In genomic region chr22:38214248-38215056, GRCh38 we compare ENCODE assay signal across 8 cellular contexts. TPM values are rescaled to one million over a fixed set of nuclear protein-coding genes. Genes with fewer than 3 reads are reported as not detected.
DNase-seq lines count a peak whose midpoint lies in the region; ATAC-seq, FAIRE-seq and TF ChIP-seq lines count a peak whose summit lies in the region.

No MANE protein-coding gene starts in this region.

- H3K4me1 ChIP-seq in A549 (peaks cover 22% of the 10 kb centered on the region), HCT116 (ENCODE audit: control insufficient read depth in 1 of 2, insufficient read depth in 2 of 2, low read length in 2 of 2) (peaks cover 22 to 50% of the 10 kb centered on the region in 2 experiments), lower lobe of right lung (peaks cover 52% of the 10 kb centered on the region)

- TF ChIP-seq EP300 in A549 (IDR thresholded peaks at IDR 0.05), result no peak

- H2AFZ ChIP-seq in HCT116 (ENCODE audit: low read depth, low read length, poor library complexity, severe bottlenecking), result no peak overlapping the region

- H3K4me3 ChIP-seq in A549, result no peak overlapping the region
- no peak overlapping the region for H3K4me3 ChIP-seq in HCT116 (replicated peaks in 1 of 2; ENCODE audit: low read depth in 1 of 2, low read length in 2 of 2)
- peak overlapping the region; percentile 40 for H3K4me3 ChIP-seq in lower lobe of right lung

- WGBS in A549 (ENCODE audit: missing lambda C conversion rate), result 92% methylated on average over 64 of the region's 85 CpGs

- H3K9me3 ChIP-seq in A549, result no peaks in the 10 kb centered on the region
- no peaks in the 10 kb centered on the region for H3K9me3 ChIP-seq in HCT116 (ENCODE audit: control insufficient read depth in 1 of 2, insufficient read depth in 1 of 2, low read depth in 1 of 2, low read length in 2 of 2)
- no peaks in the 10 kb centered on the region for H3K9me3 ChIP-seq in lower lobe of right lung

- H3K9me2 ChIP-seq in HCT116 (ENCODE audit: insufficient read depth), result no peaks in the 10 kb centered on the region

- TF ChIP-seq POLR2A in A549 (IDR thresholded peaks at IDR 0.05; ENCODE audit: low read length) (no peak), HCT116 (IDR thresholded peaks at IDR 0.05; ENCODE audit: borderline replicate concordance, extremely low read depth, insufficient read depth, insufficient read length) (no peak)

- peaks cover 0 to 13% of the 10 kb centered on the region in 2 experiments; a peak in 2 of 4 replicates for H3K36me3 ChIP-seq in HCT116 (ENCODE audit: control insufficient read depth in 1 of 2, insufficient read depth in 2 of 2, low read length in 2 of 2)
- H3K36me3 ChIP-seq in lower lobe of right lung, result no peaks in the 10 kb centered on the region

- H3K9ac ChIP-seq in HCT116 (ENCODE audit: low read length), result no peak overlapping the region

- no peaks in the 10 kb centered on the region for H4K20me1 ChIP-seq in HCT116 (ENCODE audit: insufficient read depth)

- no peak for TF ChIP-seq CTCF in A549 (IDR thresholded peaks at IDR 0.05)
- TF ChIP-seq CTCF in HCT116 (IDR thresholded peaks at IDR 0.05 in 2 of 3, conservative IDR thresholded peaks at IDR 0.05 in 1 of 3; ENCODE audit: borderline replicate concordance in 1 of 3, insufficient read depth in 1 of 3, low read depth in 2 of 3, low read length in 2 of 3), result no peak
- no peak for TF ChIP-seq CTCF in lower lobe of right lung (IDR thresholded peaks at IDR 0.05)

- CTCF ChIA-PET in A549 (lab: Yijun Ruan, JAX) (interaction anchor here (0.8 to 2.1 kb wide), 2 partner anchors 12 to 163 kb away, joined by 3 to 4 read pairs; partner anchors contain the start of gene MAFF), HCT116 (lab: Charles Lee) (no interaction called here)

- DNase-seq in A549 (ENCODE audit: low read depth in 1 of 2, low spot score in 1 of 2), result no peak
- DNase-seq in HCT116 (ENCODE audit: low read depth, low spot score), result no peak
- peak; percentile 61 for DNase-seq in activated CD4-positive, alpha-beta T cell treated with anti-CD3 and anti-CD28 coated beads for 1 hour
- DNase-seq in lower lobe of right lung, result peak; percentile 83
- peak; percentile 25 to 48 for DNase-seq in stimulated activated CD8-positive, alpha-beta memory T cell treated with anti-CD3 and anti-CD28 coated beads, Interleukin-2, amount 100 ng/mL, for 1 hour (ENCODE audit: low read depth in 2 of 2)
- no peak for DNase-seq in NCI-H748 (lab: John Stamatoyannopoulos, UW; ENCODE audit: unreplicated experiment)
- no peak for DNase-seq in G401 (ENCODE audit: low spot score)

- intact Hi-C loops in HCT116 (cut with micrococcal nuclease), result loop anchor here (5.0 kb wide), 1 partner anchor 103 kb away; the partner anchor contains the start of gene CSNK1E
- intact Hi-C loops in lower lobe of right lung (cut with DNase I), result no loop called here

- ATAC-seq in A549 (peak; percentile 11 to 25; a peak in 1 of 6 replicates), HCT116 (peak; percentile 66), lower lobe of right lung (peak; percentile 63 to 75)

- H3K79me2 ChIP-seq in HCT116 (ENCODE audit: insufficient read depth, low read length), result peaks cover 37% of the 10 kb centered on the region

- TF ChIP-seq RAD21 in A549 (conservative IDR thresholded peaks at IDR 0.05 in 1 of 2, IDR thresholded peaks at IDR 0.05 in 1 of 2) (no peak), HCT116 (IDR thresholded peaks at IDR 0.05; ENCODE audit: low read depth) (no peak)

- RAD21 ChIA-PET in HCT116 (lab: Charles Lee; ENCODE audit: low non-redundant PET in 1 of 2, low total read pairs in 2 of 2, uncharacterized antibody in 2 of 2, unreplicated experiment in 2 of 2), result interaction anchor here in 1 of 2 experiments (0.6 to 1.3 kb wide), 2 partner anchors 22 to 116 kb away, joined by 3 read pairs; no protein-coding TSS in a partner anchor

- POLR2A ChIA-PET in A549 (lab: Yijun Ruan, JAX) (no interaction called here), HCT116 (lab: Charles Lee) (interaction anchor here (1.3 kb wide), 1 partner anchor 13 kb away, joined by 4 read pairs; the partner anchor contains the start of gene MAFF)

- FAIRE-seq in A549 (lab: Jason Lieb, UNC), result no peak

- H3K27ac ChIP-seq in A549 (no peak overlapping the region), HCT116 (ENCODE audit: low read depth, low read length) (no peak overlapping the region; the same call in 1 of the 2 replicates), cingulate gyrus (ENCODE audit: low read depth, low read length) (peak overlapping the region; percentile 54), lower lobe of right lung (peak overlapping the region; percentile 67)

- no TSS peak for BruUV-seq in HCT116 (replicated peaks; lab: Mats Ljungman, UMichigan)

- in situ Hi-C loops in G401 (cut with HindIII; ENCODE audit: low sequenced_read_pairs), result no loop called here

- H3K27me3 ChIP-seq in HCT116 (ENCODE audit: insufficient read depth, low read length) (no peaks in the 10 kb centered on the region), lower lobe of right lung (ENCODE audit: low read depth) (no peaks in the 10 kb centered on the region)

- H3K4me2 ChIP-seq in A549, result no peak overlapping the region
- no peak overlapping the region for H3K4me2 ChIP-seq in HCT116 (ENCODE audit: low read length)

TF ChIP-seq in A549, 52 proteins besides CTCF, POLR2A, EP300 and RAD21 (continues in another document):
- TF ChIP-seq ESRRA (IDR thresholded peaks at IDR 0.05; ENCODE audit: borderline replicate concordance, low read length), result no peak
- no peak for TF ChIP-seq FOXS1 (CRISPR knock-in tag; IDR thresholded peaks at IDR 0.05)
- TF ChIP-seq, protein P1, sequence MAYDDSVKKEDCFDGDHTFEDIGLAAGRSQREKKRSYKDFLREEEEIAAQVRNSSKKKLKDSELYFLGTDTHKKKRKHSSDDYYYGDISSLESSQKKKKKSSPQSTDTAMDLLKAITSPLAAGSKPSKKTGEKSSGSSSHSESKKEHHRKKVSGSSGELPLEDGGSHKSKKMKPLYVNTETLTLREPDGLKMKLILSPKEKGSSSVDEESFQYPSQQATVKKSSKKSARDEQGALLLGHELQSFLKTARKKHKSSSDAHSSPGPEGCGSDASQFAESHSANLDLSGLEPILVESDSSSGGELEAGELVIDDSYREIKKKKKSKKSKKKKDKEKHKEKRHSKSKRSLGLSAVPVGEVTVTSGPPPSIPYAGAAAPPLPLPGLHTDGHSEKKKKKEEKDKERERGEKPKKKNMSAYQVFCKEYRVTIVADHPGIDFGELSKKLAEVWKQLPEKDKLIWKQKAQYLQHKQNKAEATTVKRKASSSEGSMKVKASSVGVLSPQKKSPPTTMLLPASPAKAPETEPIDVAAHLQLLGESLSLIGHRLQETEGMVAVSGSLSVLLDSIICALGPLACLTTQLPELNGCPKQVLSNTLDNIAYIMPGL (CRISPR knock-in tag; IDR thresholded peaks at IDR 0.05; ENCODE audit: borderline replicate concordance), result no peak
- no peak for TF ChIP-seq HEYL (CRISPR knock-in tag; IDR thresholded peaks at IDR 0.05)
- TF ChIP-seq NR3C1 (IDR thresholded peaks at IDR 0.05), result no peak

TF ChIP-seq in HCT116, 20 proteins besides CTCF, POLR2A, EP300 and RAD21:
- TF ChIP-seq SP1 (IDR thresholded peaks at IDR 0.05; ENCODE audit: low read depth) (no peak), YY1 (IDR thresholded peaks at IDR 0.05; ENCODE audit: extremely low read depth, insufficient replicate concordance, low read depth, low read length) (no peak), TCF7L2 (IDR thresholded peaks at IDR 0.05; ENCODE audit: borderline replicate concordance, extremely low read depth, insufficient read depth, insufficient read length) (no peak)

RNA-seq across cellular contexts. Expression of gene MAFF, which starts 12.7 kb away (rescaled TPM):
- polyA plus RNA-seq in A549 (2011; rRNA removed) (3.5 and 4.0 TPM in 2 replicates), A549 (2017; fragmentation: RNase III; extraction: RNeasy Plus Mini Kit Qiagen cat#74134 plus additional on column Dnase treatment) (3.1 to 3.9 TPM (median 3.2 TPM) in 3 replicates)
- polyA plus RNA-seq in A549 (2012; cell fraction: cytosol; rRNA removed), result 7.5 and 9.6 TPM in 2 replicates
- polyA plus RNA-seq in A549 (2012; cell fraction: nucleus; rRNA removed), result 16.8 and 17.1 TPM in 2 replicates
- polyA minus RNA-seq in A549 (2011; rRNA and poly(A)+ RNA removed), result 2.1 and 3.6 TPM in 2 replicates
- total RNA-seq in HCT116 (2021; ENCODE audit: unreplicated experiment) (26.0 TPM), lower lobe of right lung (41.3 TPM)
- polyA plus RNA-seq in HCT116 (2012), result 19.6 and 30.2 TPM in 2 replicates
- total RNA-seq in G401 (2014; rRNA removed; shearing (Covaris generic)), result 10.5 and 11.9 TPM in 2 replicates

RNA-seq across cellular contexts. Expression of gene PLA2G6, which starts 32.8 kb away (rescaled TPM):
- polyA plus RNA-seq in A549 (2011; rRNA removed), result 7.4 and 10.7 TPM in 2 replicates
- polyA plus RNA-seq in A549 (2012; cell fraction: cytosol; rRNA removed), result 6.2 and 9.3 TPM in 2 replicates
- polyA plus RNA-seq in A549 (2012; cell fraction: nucleus; rRNA removed), result 60.0 and 83.9 TPM in 2 replicates
- polyA plus RNA-seq in A549 (2017; fragmentation: RNase III; extraction: RNeasy Plus Mini Kit Qiagen cat#74134 plus additional on column Dnase treatment), result 5.5 to 7.8 TPM (median 7.6 TPM) in 3 replicates
- 16.1 and 26.2 TPM in 2 replicates for polyA minus RNA-seq in A549 (2011; rRNA and poly(A)+ RNA removed)
- total RNA-seq in HCT116 (2021; ENCODE audit: unreplicated experiment), result 36.0 TPM
- 24.8 and 27.6 TPM in 2 replicates for polyA plus RNA-seq in HCT116 (2012)
- total RNA-seq in lower lobe of right lung, result 60.8 TPM
- total RNA-seq in G401 (2014; rRNA removed; shearing (Covaris generic)), result 11.4 TPM in 2 replicates

RNA-seq across cellular contexts. Expression of gene TMEM184B, which starts 58.4 kb away (rescaled TPM):
- polyA plus RNA-seq in A549 (2011; rRNA removed) (22.2 and 22.7 TPM in 2 replicates), A549 (2017; fragmentation: RNase III; extraction: RNeasy Plus Mini Kit Qiagen cat#74134 plus additional on column Dnase treatment) (33.2 to 36.8 TPM (median 36.6 TPM) in 3 replicates)
- 29.0 and 43.9 TPM in 2 replicates for polyA plus RNA-seq in A549 (2012; cell fraction: cytosol; rRNA removed)
- 46.3 and 64.3 TPM in 2 replicates for polyA plus RNA-seq in A549 (2012; cell fraction: nucleus; rRNA removed)
- polyA minus RNA-seq in A549 (2011; rRNA and poly(A)+ RNA removed), result 20.2 and 32.7 TPM in 2 replicates
- total RNA-seq in HCT116 (2021; ENCODE audit: unreplicated experiment) (66.0 TPM), lower lobe of right lung (77.7 TPM)
- polyA plus RNA-seq in HCT116 (2012), result 51.2 and 55.1 TPM in 2 replicates
- 16.2 and 20.5 TPM in 2 replicates for total RNA-seq in G401 (2014; rRNA removed; shearing (Covaris generic))

Comparison
In these comparisons a context has a peak if more than half of its experiments do, and no peak if none do; other contexts are left out.
1. ATAC-seq: peak in every context shown above with its lines; median percentile 69 in lower lobe of right lung; 66 in HCT116; 18 in A549.
2. DNase-seq: peak in activated CD4-positive, alpha-beta T cell treated with anti-CD3 and anti-CD28 coated beads for 1 hour (single experiment), lower lobe of right lung (single experiment) and stimulated activated CD8-positive, alpha-beta memory T cell treated with anti-CD3 and anti-CD28 coated beads, Interleukin-2, amount 100 ng/mL, for 1 hour (2 of 2); none in A549 (0 of 2), HCT116 (single experiment), NCI-H748 (single experiment) and G401 (single experiment).
3. H3K27ac ChIP-seq: peak in cingulate gyrus (single experiment) and lower lobe of right lung (single experiment); none in A549 (0 of 2) and HCT116 (single experiment).